Comparison of ENCODE assay signal across 11 cellular contexts in genomic region chr1:156643266-156644092, GRCh38. TPM values are rescaled to one million over a fixed set of nuclear protein-coding genes. Genes with fewer than 3 reads are reported as not detected.
A peak's percentile ranks its signal among the peaks of the same experiment; 100 is the strongest.
DNase-seq lines count a peak whose midpoint lies in the region; ATAC-seq, FAIRE-seq and TF ChIP-seq lines count a peak whose summit lies in the region.
"Had no signal": no experiment of that assay in that cellular context is flagged by ENCODE, and none has a peak within 500 bp of the region (broad histone marks: within the 10 kb centered on the region; RNA-seq: fewer than 3 reads in every experiment).

No MANE protein-coding gene starts in this region.

- FAIRE-seq in GM18507 (lab: Jason Lieb, UNC) (peak; percentile 56), K562 (lab: Jason Lieb, UNC) (no peak)

- H2AFZ ChIP-seq in K562 (ENCODE audit: low read depth, low read length): no peak overlapping the region

- H3K9me3 ChIP-seq in K562 (replicated peaks; ENCODE audit: control insufficient read depth, insufficient read depth, low read depth, low read length) (no peaks in the 10 kb centered on the region), tibial nerve (no peaks in the 10 kb centered on the region)

- CTCF ChIA-PET in K562 (lab: Yijun Ruan, JAX; ENCODE audit: low intra/inter-chr PET ratio): no interaction called here

- POLR2A ChIA-PET in K562 (lab: Yijun Ruan, JAX): interaction anchor here (0.5 to 3.4 kb wide), 10 partner anchors 8 to 171 kb away, joined by 3 to 21 read pairs (median 4); no protein-coding TSS in a partner anchor

- H3K27me3 ChIP-seq in K562 (ENCODE audit: control insufficient read depth in 2 of 2, insufficient read depth in 2 of 2, low read length in 2 of 2) (no peaks in the 10 kb centered on the region), tibial nerve (peaks cover 0 to 97% of the 10 kb centered on the region in 2 donors)

- H4K20me1 ChIP-seq in K562 (replicated peaks; ENCODE audit: control insufficient read depth, insufficient read depth, low read length): peaks cover 48% of the 10 kb centered on the region

- no peaks in the 10 kb centered on the region for H3K9me1 ChIP-seq in K562 (ENCODE audit: control insufficient read depth, insufficient read depth, low read length)

- WGBS in K562 (ENCODE audit: insufficient coverage, low coverage, missing lambda C conversion rate): 70% methylated on average over 10 of the region's 13 CpGs
- WGBS in tibial nerve, 2 donors: 68 to 69% methylated on average over 12 of the region's 13 CpGs

- no TSS peak for BruUV-seq in K562 (replicated peaks; lab: Mats Ljungman, UMichigan)

- TF ChIP-seq CTCF in K562 (IDR thresholded peaks at IDR 0.05 in 2 of 3, conservative IDR thresholded peaks at IDR 0.05 in 1 of 3; ENCODE audit: insufficient read depth in 2 of 3, low read depth in 1 of 3, low read length in 3 of 3): no peak
- no peak for TF ChIP-seq CTCF in tibial nerve (IDR thresholded peaks at IDR 0.05)

- intact Hi-C loops in K562 (cut with micrococcal nuclease): no loop called here

- H3K36me3 ChIP-seq in K562 (ENCODE audit: control insufficient read depth, insufficient read depth, low read length) (peaks cover 43% of the 10 kb centered on the region), tibial nerve (no peaks in the 10 kb centered on the region)

- H3K4me2 ChIP-seq in K562 (ENCODE audit: insufficient read depth, low read length): no peak overlapping the region

- H3K4me1 ChIP-seq in K562 (replicated peaks in 1 of 2; ENCODE audit: control insufficient read depth in 2 of 2, insufficient read depth in 2 of 2, low read length in 2 of 2): peaks cover 0 to 27% of the 10 kb centered on the region in 2 experiments; a peak in 2 of 5 replicates
- H3K4me1 ChIP-seq in tibial nerve: peaks cover 0 to 14% (median 6%) of the 10 kb centered on the region in 4 donors

- TF ChIP-seq POLR2A in K562 (conservative IDR thresholded peaks at IDR 0.05): no peak
- no peak for TF ChIP-seq POLR2A in tibial nerve (IDR thresholded peaks at IDR 0.05)

- peak overlapping the region in 1 of 2 experiments; percentile 43; a peak in 1 of 4 replicates for H3K9ac ChIP-seq in K562 (ENCODE audit: insufficient read depth in 1 of 2, low read depth in 2 of 2, low read length in 2 of 2)

- TF ChIP-seq RAD21 in K562 (CRISPR knock-in tag; conservative IDR thresholded peaks at IDR 0.05 in 1 of 2, IDR thresholded peaks at IDR 0.05 in 1 of 2): no peak

- H3K4me3 ChIP-seq in K562 (no peak overlapping the region), tibial nerve (no peak overlapping the region)

- DNase-seq in AML-193 (lab: John Stamatoyannopoulos, UW): peak; percentile 37 to 45
- DNase-seq in GM18507 (ENCODE audit: extremely low spot score, insufficient read length, low read depth): no peak
- DNase-seq in NOMO-1 treated with DMSO at 0.1 percent for 48 hours (lab: John Stamatoyannopoulos, UW; ENCODE audit: unreplicated experiment): peak; percentile 67
- no peak for DNase-seq in K562 (ENCODE audit: extremely low read depth in 1 of 4, low spot score in 3 of 4)
- no peak for DNase-seq in tibial nerve (ENCODE audit: low spot score in 2 of 2)
- DNase-seq: T1000 had no signal

- in situ Hi-C loops in K562 (cut with MboI): no loop called here

- H3K79me2 ChIP-seq in K562 (ENCODE audit: control insufficient read depth, insufficient read depth, low read length): no peaks in the 10 kb centered on the region

- ATAC-seq in K562 (no peak), HG02973 (IDR thresholded peaks at IDR 0.05; ENCODE audit: unreplicated experiment) (no peak), HG03196 (IDR thresholded peaks at IDR 0.05; ENCODE audit: unreplicated experiment) (no peak), HG03469 (IDR thresholded peaks at IDR 0.05; ENCODE audit: unreplicated experiment) (no peak)

- TF ChIP-seq EP300 in K562 (IDR thresholded peaks at IDR 0.05; ENCODE audit: low read length): no peak
- no peak for TF ChIP-seq EP300 in tibial nerve (IDR thresholded peaks at IDR 0.05)

- H3K27ac ChIP-seq in K562 (ENCODE audit: extremely low read depth, low read depth, low read length) (no peak overlapping the region), tibial nerve (no peak overlapping the region)

RNA-seq across cellular contexts. Expression of gene BCAN, which starts 1.6 kb away (rescaled TPM):
- total RNA-seq in K562 (2011; cell fraction: chromatin; rRNA removed; ENCODE audit: low replicate concordance): 0.12 TPM in 1 of 2 replicates, not detected in the other
- 0.17 and 0.26 TPM in 2 replicates for total RNA-seq in K562 (2011; cell fraction: nucleolus; rRNA removed)
- not detected in 2 replicates for total RNA-seq in K562 (2011; cell fraction: nucleoplasm; rRNA removed)
- 0.12 TPM in 1 of 2 replicates, not detected in the other for total RNA-seq in K562 (2014; rRNA removed)
- not detected in 2 replicates for total RNA-seq in K562 (2014; rRNA removed; fragmentation: Illumina TruSeq; extraction: Trizol)
- 0.08 TPM in 1 of 2 replicates, not detected in the other for total RNA-seq in K562 (2015; rRNA removed; fragmentation: Illumina TruSeq; extraction: Trizol)
- total RNA-seq in K562 (2021): 0.22 TPM in 1 of 2 replicates, not detected in the other
- 0.06 and 0.09 TPM in 2 replicates for polyA plus RNA-seq in K562 (2011; rRNA removed)
- 0.04 and 0.25 TPM in 2 replicates for polyA plus RNA-seq in K562 (2011; cell fraction: cytosol; rRNA removed)
- polyA plus RNA-seq in K562 (2011; cell fraction: nucleus; rRNA removed): 0.06 and 0.21 TPM in 2 replicates
- 0.35 and 0.52 TPM in 2 replicates for polyA plus RNA-seq in K562 (2012)
- 0.19 and 0.33 TPM in 2 replicates for polyA plus RNA-seq in K562 (2014; fragmentation: Illumina TruSeq; extraction: Trizol)
- under 1 TPM in 1 of 2 experiments, not detected in 1; 0.04 TPM for polyA plus RNA-seq in K562 (2014; fragmentation: Nextera tagmentation; extraction: Ambion mirVana)
- polyA plus RNA-seq in K562 (2014; rRNA removed): 0.22 and 0.23 TPM in 2 replicates
- not detected in 2 replicates for polyA minus RNA-seq in K562 (2011; rRNA and poly(A)+ RNA removed)
- not detected in 2 replicates for polyA minus RNA-seq in K562 (2011; cell fraction: cytosol; rRNA and poly(A)+ RNA removed)
- polyA minus RNA-seq in K562 (2011; cell fraction: nucleus; rRNA and poly(A)+ RNA removed): not detected in 2 replicates
- total RNA-seq in tibial nerve: not detected
- total RNA-seq: liver had no signal

RNA-seq across cellular contexts. Expression of gene HAPLN2, which starts 24.3 kb away (rescaled TPM):
- 1.4 TPM in 1 of 2 replicates, not detected in the other for total RNA-seq in K562 (2011; cell fraction: chromatin; rRNA removed; ENCODE audit: low replicate concordance)
- 3.0 TPM in 2 replicates for total RNA-seq in K562 (2011; cell fraction: nucleolus; rRNA removed)
- total RNA-seq in K562 (2011; cell fraction: nucleoplasm; rRNA removed): 0.53 and 0.88 TPM in 2 replicates
- 3.1 and 3.8 TPM in 2 replicates for total RNA-seq in K562 (2014; rRNA removed)
- total RNA-seq in K562 (2014; rRNA removed; fragmentation: Illumina TruSeq; extraction: Trizol): not detected in 2 replicates
- total RNA-seq in K562 (2015; rRNA removed; fragmentation: Illumina TruSeq; extraction: Trizol): 0.14 and 0.19 TPM in 2 replicates
- total RNA-seq in K562 (2021): 3.6 and 5.2 TPM in 2 replicates
- polyA plus RNA-seq in K562 (2011; rRNA removed): 0.39 and 0.76 TPM in 2 replicates
- 1.3 and 4.1 TPM in 2 replicates for polyA plus RNA-seq in K562 (2011; cell fraction: cytosol; rRNA removed)
- 6.5 and 10.9 TPM in 2 replicates for polyA plus RNA-seq in K562 (2011; cell fraction: nucleus; rRNA removed)
- 0.95 and 3.3 TPM in 2 replicates for polyA plus RNA-seq in K562 (2012)
- polyA plus RNA-seq in K562 (2014; fragmentation: Illumina TruSeq; extraction: Trizol): 0.17 TPM in 1 of 2 replicates, not detected in the other
- polyA plus RNA-seq in K562 (2014; fragmentation: Nextera tagmentation; extraction: Ambion mirVana): not detected
- polyA plus RNA-seq in K562 (2014; rRNA removed): 4.4 and 4.5 TPM in 2 replicates
- 0.35 TPM in 1 of 2 replicates, not detected in the other for polyA minus RNA-seq in K562 (2011; rRNA and poly(A)+ RNA removed)
- polyA minus RNA-seq in K562 (2011; cell fraction: cytosol; rRNA and poly(A)+ RNA removed): not detected in 2 replicates
- polyA minus RNA-seq in K562 (2011; cell fraction: nucleus; rRNA and poly(A)+ RNA removed): 3.1 and 3.8 TPM in 2 replicates
- total RNA-seq in tibial nerve: 10 to 100 TPM in 2 of 4 donors, 1 to 10 TPM in 2; 1.8 to 20.3 (median 10.6) TPM
- polyA plus RNA-seq: BJ had no signal

RNA-seq across cellular contexts. Expression of gene NES, which starts 33.7 kb away (rescaled TPM):
- 1.5 and 2.0 TPM in 2 replicates for total RNA-seq in K562 (2011; cell fraction: chromatin; rRNA removed; ENCODE audit: low replicate concordance)
- 1.7 TPM in 2 replicates for total RNA-seq in K562 (2011; cell fraction: nucleolus; rRNA removed)
- total RNA-seq in K562 (2011; cell fraction: nucleoplasm; rRNA removed): 1.8 and 3.1 TPM in 2 replicates
- total RNA-seq in K562 (2014; rRNA removed) (5.8 and 6.6 TPM in 2 replicates), K562 (2014; rRNA removed; fragmentation: Illumina TruSeq; extraction: Trizol) (3.3 and 4.1 TPM in 2 replicates), K562 (2015; rRNA removed; fragmentation: Illumina TruSeq; extraction: Trizol) (4.8 and 4.9 TPM in 2 replicates), K562 (2021) (5.5 and 8.6 TPM in 2 replicates), tibial nerve (10 to 100 TPM; 59.9 to 65.3 (median 63.9) TPM)
- polyA plus RNA-seq in K562 (2011; rRNA removed) (2.7 TPM in 2 replicates), K562 (2014; fragmentation: Illumina TruSeq; extraction: Trizol) (5.4 and 6.3 TPM in 2 replicates), K562 (2014; fragmentation: Nextera tagmentation; extraction: Ambion mirVana) (under 1 TPM; 0.10 to 0.13 TPM), K562 (2014; rRNA removed) (2.5 and 4.2 TPM in 2 replicates)
- 1.5 and 2.5 TPM in 2 replicates for polyA plus RNA-seq in K562 (2011; cell fraction: cytosol; rRNA removed)
- polyA plus RNA-seq in K562 (2011; cell fraction: nucleus; rRNA removed): 3.2 and 5.5 TPM in 2 replicates
- 6.5 and 7.0 TPM in 2 replicates for polyA plus RNA-seq in K562 (2012)
- polyA minus RNA-seq in K562 (2011; rRNA and poly(A)+ RNA removed): 2.3 and 2.4 TPM in 2 replicates
- 3.8 and 5.4 TPM in 2 replicates for polyA minus RNA-seq in K562 (2011; cell fraction: cytosol; rRNA and poly(A)+ RNA removed)
- polyA minus RNA-seq in K562 (2011; cell fraction: nucleus; rRNA and poly(A)+ RNA removed): 1.2 and 1.4 TPM in 2 replicates

RNA-seq across cellular contexts. Expression of gene GPATCH4, which starts 42.2 kb away (rescaled TPM):
- 75.8 and 111 TPM in 2 replicates for total RNA-seq in K562 (2011; cell fraction: chromatin; rRNA removed; ENCODE audit: low replicate concordance)
- total RNA-seq in K562 (2011; cell fraction: nucleolus; rRNA removed): 69.5 and 70.0 TPM in 2 replicates
- total RNA-seq in K562 (2011; cell fraction: nucleoplasm; rRNA removed): 69.2 and 102 TPM in 2 replicates
- 43.7 and 47.5 TPM in 2 replicates for total RNA-seq in K562 (2014; rRNA removed)
- 73.1 and 76.5 TPM in 2 replicates for total RNA-seq in K562 (2014; rRNA removed; fragmentation: Illumina TruSeq; extraction: Trizol)
- total RNA-seq in K562 (2015; rRNA removed; fragmentation: Illumina TruSeq; extraction: Trizol): 75.8 and 79.5 TPM in 2 replicates
- 45.8 and 51.4 TPM in 2 replicates for total RNA-seq in K562 (2021)
- polyA plus RNA-seq in K562 (2011; rRNA removed): 51.5 and 57.9 TPM in 2 replicates
- polyA plus RNA-seq in K562 (2011; cell fraction: cytosol; rRNA removed): 29.4 and 32.0 TPM in 2 replicates
- 51.1 and 51.7 TPM in 2 replicates for polyA plus RNA-seq in K562 (2011; cell fraction: nucleus; rRNA removed)
- polyA plus RNA-seq in K562 (2012): 27.1 and 86.2 TPM in 2 replicates
- 94.7 and 105 TPM in 2 replicates for polyA plus RNA-seq in K562 (2014; fragmentation: Illumina TruSeq; extraction: Trizol)
- 10 to 100 TPM; 82.1 to 90.8 TPM for polyA plus RNA-seq in K562 (2014; fragmentation: Nextera tagmentation; extraction: Ambion mirVana)
- 53.9 and 59.3 TPM in 2 replicates for polyA plus RNA-seq in K562 (2014; rRNA removed)
- polyA minus RNA-seq in K562 (2011; rRNA and poly(A)+ RNA removed): 72.9 and 74.3 TPM in 2 replicates
- 17.4 and 29.2 TPM in 2 replicates for polyA minus RNA-seq in K562 (2011; cell fraction: cytosol; rRNA and poly(A)+ RNA removed)
- polyA minus RNA-seq in K562 (2011; cell fraction: nucleus; rRNA and poly(A)+ RNA removed): 49.8 and 60.9 TPM in 2 replicates
- total RNA-seq in tibial nerve: 10 to 100 TPM; 22.2 to 44.4 (median 29.6) TPM

RNA-seq across cellular contexts. Expression of gene NAXE, which starts 51.9 kb away (rescaled TPM):
- 43.8 and 126 TPM in 2 replicates for total RNA-seq in K562 (2011; cell fraction: chromatin; rRNA removed; ENCODE audit: low replicate concordance)
- total RNA-seq in K562 (2011; cell fraction: nucleolus; rRNA removed): 112 and 139 TPM in 2 replicates
- total RNA-seq in K562 (2011; cell fraction: nucleoplasm; rRNA removed): 102 TPM in 2 replicates
- total RNA-seq in K562 (2014; rRNA removed): 122 and 150 TPM in 2 replicates
- 76.6 and 99.9 TPM in 2 replicates for total RNA-seq in K562 (2014; rRNA removed; fragmentation: Illumina TruSeq; extraction: Trizol)
- 90.0 and 93.1 TPM in 2 replicates for total RNA-seq in K562 (2015; rRNA removed; fragmentation: Illumina TruSeq; extraction: Trizol)
- total RNA-seq in K562 (2021): 112 and 113 TPM in 2 replicates
- 38.4 and 66.9 TPM in 2 replicates for polyA plus RNA-seq in K562 (2011; rRNA removed)
- 81.6 and 136 TPM in 2 replicates for polyA plus RNA-seq in K562 (2011; cell fraction: cytosol; rRNA removed)
- polyA plus RNA-seq in K562 (2011; cell fraction: nucleus; rRNA removed): 82.3 and 92.2 TPM in 2 replicates
- 106 and 111 TPM in 2 replicates for polyA plus RNA-seq in K562 (2012)
- polyA plus RNA-seq in K562 (2014; fragmentation: Illumina TruSeq; extraction: Trizol): 136 and 137 TPM in 2 replicates
- polyA plus RNA-seq in K562 (2014; fragmentation: Nextera tagmentation; extraction: Ambion mirVana): 10 to 100 TPM; 27.3 to 38.2 TPM
- 77.2 and 85.8 TPM in 2 replicates for polyA plus RNA-seq in K562 (2014; rRNA removed)
- polyA minus RNA-seq in K562 (2011; rRNA and poly(A)+ RNA removed): 31.2 and 45.6 TPM in 2 replicates
- polyA minus RNA-seq in K562 (2011; cell fraction: cytosol; rRNA and poly(A)+ RNA removed): 23.6 and 34.6 TPM in 2 replicates
- 40.1 and 65.3 TPM in 2 replicates for polyA minus RNA-seq in K562 (2011; cell fraction: nucleus; rRNA and poly(A)+ RNA removed)
- 100 to 1,000 TPM in 1 of 4 donors, 10 to 100 TPM in 3; 53.1 to 105 (median 82.7) TPM for total RNA-seq in tibial nerve

Comparison
In these comparisons a context has a peak if more than half of its experiments do, and no peak if none do; other contexts are left out.
1. DNase-seq: peak in AML-193 (2 of 2) and NOMO-1 treated with DMSO at 0.1 percent for 48 hours (single experiment); none in GM18507 (single experiment), K562 (0 of 4) and tibial nerve (0 of 2).
2. RNA of gene NES, which starts 33.7 kb away (total RNA-seq): 59.9 to 65.3 TPM in tibial nerve; 1.5 to 8.6 TPM in K562; every median in the first group is over 4 times any median in the second.